Comparison of ENCODE assay signal across 29 cellular contexts in the genomic region with DNA sequence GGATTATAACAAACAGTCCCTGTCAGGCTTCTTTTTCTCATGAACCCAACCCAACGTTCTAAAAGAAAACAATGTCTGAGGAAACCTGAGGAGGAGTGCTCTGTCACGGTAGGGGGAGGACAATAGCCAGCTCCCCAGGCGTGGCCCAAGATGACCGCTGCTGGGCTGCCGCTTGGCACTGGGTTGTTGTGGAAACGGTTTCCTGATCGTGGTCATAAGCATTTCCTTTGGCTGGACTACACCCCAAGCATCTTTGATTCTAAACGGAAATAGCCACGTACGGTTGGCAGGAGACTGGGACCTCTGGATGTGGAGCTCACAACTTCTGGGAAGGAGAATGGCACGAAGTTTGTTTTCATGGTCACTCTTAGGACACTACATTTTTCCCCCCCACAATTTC. TPM values are rescaled to one million over a fixed set of nuclear protein-coding genes. Genes with fewer than 3 reads are reported as not detected.
DNase-seq lines count a peak whose midpoint lies in the region; ATAC-seq, FAIRE-seq and TF ChIP-seq lines count a peak whose summit lies in the region.
"Had no signal": no experiment of that assay in that cellular context is flagged by ENCODE, and none has a peak within 500 bp of the region (broad histone marks: within the 10 kb centered on the region; RNA-seq: fewer than 3 reads in every experiment).

No MANE protein-coding gene starts in this region.

- 54% methylated on average over 11 of the region's 11 CpGs for WGBS in right cardiac atrium

- no peaks in the 10 kb centered on the region for H3K27me3 ChIP-seq in right cardiac atrium (ENCODE audit: control insufficient read depth, insufficient read depth)
- no peaks in the 10 kb centered on the region for H3K27me3 ChIP-seq in gastrocnemius medialis
- H3K27me3 ChIP-seq: pancreas, vagina had no signal

- in situ Hi-C loops in gastrocnemius medialis (cut with MboI; ENCODE audit: low sequenced_read_pairs in 4 of 4), result no loop called here

- H3K4me3 ChIP-seq in right cardiac atrium (ENCODE audit: low read length) (no peak overlapping the region), gastrocnemius medialis (no peak overlapping the region)
- H3K4me3 ChIP-seq: mucosa of descending colon, pancreas, vagina had no signal

- H3K4me1 ChIP-seq in right cardiac atrium (ENCODE audit: control insufficient read depth, insufficient read depth, low read length), result no peaks in the 10 kb centered on the region
- peaks cover 0 to 7% of the 10 kb centered on the region in 2 donors for H3K4me1 ChIP-seq in gastrocnemius medialis
- H3K4me1 ChIP-seq: vagina had no signal

- TF ChIP-seq POLR2A in gastrocnemius medialis (IDR thresholded peaks at IDR 0.05), result no peak

- H3K9me3 ChIP-seq in right cardiac atrium (ENCODE audit: control insufficient read depth, low read length) (no peaks in the 10 kb centered on the region), gastrocnemius medialis (no peaks in the 10 kb centered on the region)
- H3K9me3 ChIP-seq: mucosa of descending colon, pancreas, vagina had no signal

- TF ChIP-seq CTCF in gastrocnemius medialis (IDR thresholded peaks at IDR 0.05 in 4 of 5, conservative IDR thresholded peaks at IDR 0.05 in 1 of 5), result no peak

- DNase-seq in RPMI7951 (ENCODE audit: low read depth), result peak; percentile 83
- DNase-seq in dermis blood vessel endothelial cell, result peak; percentile 93
- peak; percentile 68 to 79 (median 77) for DNase-seq in right cardiac atrium
- DNase-seq in gastrocnemius medialis, result no peak
- DNase-seq in urothelium cell line (ENCODE audit: low spot score), result no peak
- no peak for DNase-seq in effector CD4-positive, alpha-beta T cell
- DNase-seq: activated CD4-positive, alpha-beta T cell treated with anti-CD3 and anti-CD28 coated beads for 4 hours; activated gamma-delta T cell treated with Interleukin-2 at 50 U/mL for 16 hours; activated T-cell treated with anti-CD3 and anti-CD28 coated beads for 4 hours; DND-41; effector memory CD4-positive, alpha-beta T cell; foreskin melanocyte; hypothalamus; immature natural killer cell; mucosa of descending colon; NCI-H1436; NCI-H446 treated with DMSO at 0.1 percent for 48 hours; nephron progenitor cell; pancreas; stimulated activated CD4-positive, alpha-beta T cell treated with anti-CD3 and anti-CD28 coated beads, Interleukin-4, amount 100 ng/mL, for 4 hours had no signal

- intact Hi-C loops in right cardiac atrium (cut with DNase I), result no loop called here
- intact Hi-C loops in gastrocnemius medialis (cut with DNase I; ENCODE audit: low total_unique reads), result no loop called here

- ATAC-seq in right cardiac atrium (peak; percentile 78 to 97), gastrocnemius medialis (peak; percentile 39), HG02610 (IDR thresholded peaks at IDR 0.05; ENCODE audit: unreplicated experiment) (no peak), GM21447 (IDR thresholded peaks at IDR 0.05; ENCODE audit: unreplicated experiment) (no peak)
- ATAC-seq: mucosa of descending colon; pancreas; sciatic nerve; stimulated activated memory B cell treated with anti-CD40 and anti-IgM and Interleukin-4, amounts not matched to agents 10 μg/mL and 1 μg/mL and 100 μg/mL, for 72 hours had no signal

- no peak for FAIRE-seq in urothelium cell line (lab: Jason Lieb, UNC)
- FAIRE-seq: pancreas had no signal

- H3K27ac ChIP-seq in right cardiac atrium (ENCODE audit: low read length) (no peak overlapping the region), gastrocnemius medialis (peak overlapping the region in 1 of 4 donors; percentile 18)
- H3K27ac ChIP-seq: KMS-11, pancreas, vagina, VCaP had no signal

- H3K36me3 ChIP-seq in gastrocnemius medialis, result no peaks in the 10 kb centered on the region
- H3K36me3 ChIP-seq: pancreas, vagina had no signal

RNA-seq across cellular contexts. Expression of a gene that starts 30.4 kb away (rescaled TPM):
- total RNA-seq in RPMI7951 (2014; rRNA removed; shearing (Covaris generic)), result under 0.01 and 0.10 TPM in 2 replicates
- not detected in 2 replicates for total RNA-seq in dermis blood vessel endothelial cell
- total RNA-seq in right cardiac atrium, result under 1 TPM; 0.06 to 0.17 (median 0.09) TPM
- 0.09 TPM for polyA plus RNA-seq in right cardiac atrium
- under 1 TPM in 1 of 4 donors, not detected in 3; 0.32 TPM for total RNA-seq in gastrocnemius medialis
- total RNA-seq: sciatic nerve; T-helper 2 cell treated with Interferon-gamma antibody and Interleukin-4, amounts not matched to agents 100 ng/mL and 5 ng/mL, for 36 hours; vagina had no signal
- polyA plus RNA-seq: CD14-positive monocyte, immature natural killer cell had no signal

Comparison
In these comparisons a context has a peak if more than half of its experiments do, and no peak if none do; other contexts are left out.
1. DNase-seq: peak in RPMI7951 (single experiment), dermis blood vessel endothelial cell (single experiment) and right cardiac atrium (3 of 3); none in gastrocnemius medialis (0 of 2), urothelium cell line (single experiment) and effector CD4-positive, alpha-beta T cell (single experiment).
2. ATAC-seq: peak in right cardiac atrium (2 of 2) and gastrocnemius medialis (2 of 2); none in HG02610 (single experiment) and GM21447 (single experiment).